1 cellular context compared by ENCODE assay signal in the genomic region with DNA sequence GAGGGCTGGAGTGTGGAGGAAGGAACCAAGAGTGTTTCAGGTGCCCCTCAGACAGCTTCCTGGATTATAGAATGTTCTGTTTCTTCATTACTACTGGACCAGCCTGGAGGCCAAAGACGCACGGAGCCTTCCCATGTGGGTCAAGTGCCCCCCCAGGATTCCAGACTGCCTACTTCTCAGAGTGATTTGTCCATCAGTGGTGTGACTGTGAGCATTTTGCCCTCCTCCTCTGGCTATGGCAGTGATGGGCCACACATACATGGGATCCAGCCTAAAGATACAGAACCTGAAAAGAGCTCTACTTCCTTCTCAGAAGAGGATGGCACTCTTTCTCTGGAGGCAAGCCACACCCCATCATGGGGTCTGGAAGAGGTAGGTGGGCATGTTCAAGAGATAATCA.
TF ChIP-seq lines count a peak whose summit lies in the region.

No MANE protein-coding gene starts in this region.

TF ChIP-seq in GM23338, 12 proteins besides CTCF, POLR2A, EP300 and RAD21 (continued from another document):
- TF ChIP-seq REST (IDR thresholded peaks at IDR 0.05; ENCODE audit: unreplicated experiment) = no peak
- no peak for TF ChIP-seq POLR2AphosphoS5 (IDR thresholded peaks at IDR 0.05; ENCODE audit: low read depth)
- no peak for TF ChIP-seq JUNB (IDR thresholded peaks at IDR 0.05; ENCODE audit: unreplicated experiment)
